In the genomic region with DNA sequence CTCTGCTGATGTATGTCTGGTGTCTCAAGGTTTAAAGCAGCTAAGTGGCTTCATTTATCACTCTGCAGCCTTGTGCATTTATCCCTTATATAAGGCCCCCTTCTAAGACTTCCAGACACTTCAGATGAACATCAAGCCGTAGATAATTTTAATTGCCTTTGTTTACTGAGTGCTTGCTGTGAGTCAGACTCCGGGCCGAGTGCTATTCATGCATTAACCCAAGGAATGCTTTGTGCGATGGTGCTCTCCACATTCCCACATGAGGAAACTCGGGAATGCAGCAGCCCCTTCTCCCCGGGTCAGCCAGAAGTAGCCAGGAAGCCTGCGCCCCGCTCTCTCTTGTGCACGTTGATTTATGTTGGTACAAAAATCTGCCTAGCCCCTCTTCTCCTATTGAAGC, we compare ENCODE assay signal across 30 cellular contexts.
DNase-seq lines count a peak whose midpoint lies in the region; ATAC-seq, FAIRE-seq and TF ChIP-seq lines count a peak whose summit lies in the region.
"Had no signal": no experiment of that assay in that cellular context is flagged by ENCODE, and none has a peak within 500 bp of the region (broad histone marks: within the 10 kb centered on the region; RNA-seq: fewer than 3 reads in every experiment).

No MANE protein-coding gene starts in this region.

- H3K14ac ChIP-seq in H1 (ENCODE audit: insufficient read length): no peak overlapping the region

- DNase-seq in ELF-1 (ENCODE audit: low read depth, low spot score): peak; percentile 53
- DNase-seq in NCI-H2227 (lab: John Stamatoyannopoulos, UW; ENCODE audit: unreplicated experiment): peak; percentile 4
- peak in 1 of 2 experiments; percentile 23 for DNase-seq in H1 (ENCODE audit: low read depth in 1 of 2, low spot score in 2 of 2)
- peak; percentile 6 for DNase-seq in nephron progenitor cell
- no peak for DNase-seq in CD4-positive, alpha-beta T cell
- DNase-seq in CD4-positive, alpha-beta memory T cell: no peak
- no peak for DNase-seq in progenitor cell of endocrine pancreas (ENCODE audit: low spot score, unreplicated experiment)
- DNase-seq in ovary: no peak
- DNase-seq: activated CD4-positive, alpha-beta T cell treated with anti-CD3 and anti-CD28 coated beads, Interleukin-2, amount 50 U/mL, for 1 hour; activated CD4-positive, CD25-positive, alpha-beta regulatory T cell; activated gamma-delta T cell; activated naive CD8-positive, alpha-beta T cell treated with anti-CD3 and anti-CD28 coated beads for 36 hours; activated T-cell treated with anti-CD3 and anti-CD28 coated beads, Interleukin-2, amount 50 U/mL, for 24 hours; anterior cingulate cortex; CD8-positive, alpha-beta memory T cell; central memory CD4-positive, alpha-beta T cell; glutamatergic neuron; IMR-90; naive thymus-derived CD8-positive, alpha-beta T cell; NCI-H1417 treated with DMSO at 0.1 percent for 48 hours; NCI-H510A treated with DMSO at 0.1 percent for 48 hours; NK-92 treated with Interleukin-12 subunit alpha and Interleukin-12 subunit beta, amount 100 ng/mL, for 24 hours; PC-3; retina; SK-N-SH; stimulated activated naive B cell treated with anti-CD40 and anti-IgM and Interleukin-4, amounts not matched to agents 10 μg/mL and 1 μg/mL and 100 μg/mL, for 72 hours had no signal

- no peak overlapping the region for H3K4ac ChIP-seq in H1 (replicated peaks; ENCODE audit: insufficient read length, low read depth, low read length)

- no peak overlapping the region for H3K9ac ChIP-seq in H1 (replicated peaks in 1 of 4; ENCODE audit: extremely low read depth in 1 of 4, low read depth in 3 of 4, low read length in 3 of 4)
- H3K9ac ChIP-seq: SK-N-SH had no signal

- ATAC-seq in CD4-positive, alpha-beta T cell (ENCODE audit: poor library complexity): no peak
- ATAC-seq: naive thymus-derived CD8-positive, alpha-beta T cell; PC-3; Right ventricle myocardium inferior; stimulated activated naive B cell treated with anti-CD40 and anti-IgM and Interleukin-4, amounts not matched to agents 10 μg/mL and 1 μg/mL and 100 μg/mL, for 72 hours had no signal

- FAIRE-seq in H1 (lab: Jason Lieb, UNC): no peak
- FAIRE-seq: A204.1, GM12892 had no signal

- no peak overlapping the region for H2BK12ac ChIP-seq in H1 (ENCODE audit: low read depth, low read length)

- no peaks in the 10 kb centered on the region for H3K36me3 ChIP-seq in H1 (ENCODE audit: control insufficient read depth in 2 of 4, insufficient read depth in 4 of 4, low read length in 3 of 4)
- H3K36me3 ChIP-seq in CD4-positive, alpha-beta memory T cell (ENCODE audit: insufficient read depth, low read length): no peaks in the 10 kb centered on the region
- H3K36me3 ChIP-seq in ovary: no peaks in the 10 kb centered on the region

- H3K27me3 ChIP-seq in H1 (replicated peaks in 1 of 4; ENCODE audit: control insufficient read depth in 3 of 4, extremely low read depth in 1 of 4, insufficient read depth in 3 of 4, low read length in 3 of 4): no peaks in the 10 kb centered on the region
- no peaks in the 10 kb centered on the region for H3K27me3 ChIP-seq in CD4-positive, alpha-beta T cell (ENCODE audit: control insufficient read depth, insufficient read depth, low read length)
- H3K27me3 ChIP-seq in CD4-positive, alpha-beta memory T cell (ENCODE audit: insufficient read depth, low read length): no peaks in the 10 kb centered on the region
- no peaks in the 10 kb centered on the region for H3K27me3 ChIP-seq in ovary

- H2BK15ac ChIP-seq in H1 (ENCODE audit: low read length): no peak overlapping the region

- no peaks in the 10 kb centered on the region for H3K4me1 ChIP-seq in H1 (replicated peaks in 1 of 4; ENCODE audit: control insufficient read depth in 3 of 4, insufficient read depth in 4 of 4, low read length in 3 of 4)
- H3K4me1 ChIP-seq in CD4-positive, alpha-beta memory T cell (ENCODE audit: insufficient read depth, low read length): no peaks in the 10 kb centered on the region
- H3K4me1 ChIP-seq in ovary (ENCODE audit: insufficient read depth): peaks cover 3% of the 10 kb centered on the region

- no peak overlapping the region for H4K8ac ChIP-seq in H1 (ENCODE audit: extremely low read depth, insufficient read depth, low read length)

- no peak overlapping the region for H2BK20ac ChIP-seq in H1 (ENCODE audit: low read length)

- H3K4me3 ChIP-seq in H1 (ENCODE audit: extremely low read depth in 1 of 4, insufficient read depth in 2 of 4, low read depth in 3 of 4, low read length in 4 of 4) (no peak overlapping the region), ovary (no peak overlapping the region)
- H3K4me3 ChIP-seq in CD4-positive, alpha-beta memory T cell (ENCODE audit: low read length in 2 of 2): no peak overlapping the region
- H3K4me3 ChIP-seq: lung had no signal

- peaks cover 9% of the 10 kb centered on the region for H3K9me3 Mint-ChIP-seq in nephron progenitor cell
- H3K9me3 Mint-ChIP-seq in CD4-positive, alpha-beta T cell: peaks cover 9% of the 10 kb centered on the region
- peaks cover 0 to 11% (median 6%) of the 10 kb centered on the region in 8 donors for H3K9me3 Mint-ChIP-seq in CD4-positive, alpha-beta memory T cell
- H3K9me3 Mint-ChIP-seq in progenitor cell of endocrine pancreas (ENCODE audit: low read depth): no peaks in the 10 kb centered on the region
- H3K9me3 Mint-ChIP-seq: activated naive CD8-positive, alpha-beta T cell treated with anti-CD3 and anti-CD28 coated beads for 36 hours; activated T-cell treated with anti-CD3 and anti-CD28 coated beads, Interleukin-2, amount 50 U/mL, for 24 hours had no signal

- peaks cover 4% of the 10 kb centered on the region for H3K4me1 Mint-ChIP-seq in nephron progenitor cell
- no peaks in the 10 kb centered on the region for H3K4me1 Mint-ChIP-seq in CD4-positive, alpha-beta T cell (ENCODE audit: low read depth)
- H3K4me1 Mint-ChIP-seq in CD4-positive, alpha-beta memory T cell: no peaks in the 10 kb centered on the region
- peaks cover 4% of the 10 kb centered on the region for H3K4me1 Mint-ChIP-seq in progenitor cell of endocrine pancreas (ENCODE audit: low read depth)
- H3K4me1 Mint-ChIP-seq: activated naive CD8-positive, alpha-beta T cell treated with anti-CD3 and anti-CD28 coated beads for 36 hours; CD8-positive, alpha-beta memory T cell; naive thymus-derived CD8-positive, alpha-beta T cell; stimulated activated naive B cell treated with anti-CD40 and anti-IgM and Interleukin-4, amounts not matched to agents 10 μg/mL and 1 μg/mL and 100 μg/mL, for 72 hours had no signal

- H2AFZ ChIP-seq in H1 (ENCODE audit: low read length): no peak overlapping the region

- intact Hi-C loops in CD4-positive, alpha-beta T cell (cut with DNase I, micrococcal nuclease): no loop called here
- intact Hi-C loops in CD4-positive, alpha-beta memory T cell (cut with micrococcal nuclease): no loop called here
- intact Hi-C loops in ovary (cut with DNase I): no loop called here

- H2BK120ac ChIP-seq in H1 (replicated peaks; ENCODE audit: low read depth, low read length): no peak overlapping the region

- no peak overlapping the region for H3K56ac ChIP-seq in H1 (replicated peaks; ENCODE audit: insufficient read length, low read depth, low read length)

- H3K27ac ChIP-seq in H1 (ENCODE audit: low read depth, low read length) (no peak overlapping the region), ovary (no peak overlapping the region)
- H3K27ac ChIP-seq in CD4-positive, alpha-beta T cell (ENCODE audit: low read depth, low read length): no peak overlapping the region
- no peak overlapping the region for H3K27ac ChIP-seq in CD4-positive, alpha-beta memory T cell (ENCODE audit: low read depth, low read length)

- 77% methylated on average over 9 of the region's 9 CpGs; no CpG with 5 or more reads in 1 of the 2 experiments for WGBS in H1 (ENCODE audit: extremely low coverage in 1 of 2, insufficient coverage in 1 of 2, insufficient read length in 1 of 2, insufficient replicate concordance in 2 of 2, low coverage in 1 of 2, low lambda C conversion rate in 2 of 2, missing lambda C conversion rate in 1 of 2), 2 experiments
- 69 to 75% (median 73%) methylated on average over 9 of the region's 9 CpGs for WGBS in ovary, 3 donors

- TF ChIP-seq EP300 in H1 (IDR thresholded peaks at IDR 0.05; ENCODE audit: borderline replicate concordance in 1 of 2, low read depth in 2 of 2, low read length in 2 of 2) (no peak), ovary (IDR thresholded peaks at IDR 0.05) (no peak)

- H3K27me3 Mint-ChIP-seq in nephron progenitor cell (ENCODE audit: low read depth, poor library complexity) (peaks cover 7% of the 10 kb centered on the region), progenitor cell of endocrine pancreas (peaks cover 62% of the 10 kb centered on the region)
- no peaks in the 10 kb centered on the region for H3K27me3 Mint-ChIP-seq in CD4-positive, alpha-beta T cell
- H3K27me3 Mint-ChIP-seq in CD4-positive, alpha-beta memory T cell: no peaks in the 10 kb centered on the region
- H3K27me3 Mint-ChIP-seq: activated naive CD8-positive, alpha-beta T cell treated with anti-CD3 and anti-CD28 coated beads for 36 hours; activated T-cell treated with anti-CD3 and anti-CD28 coated beads, Interleukin-2, amount 50 U/mL, for 24 hours; CD8-positive, alpha-beta memory T cell; stimulated activated naive B cell treated with anti-CD40 and anti-IgM and Interleukin-4, amounts not matched to agents 10 μg/mL and 1 μg/mL and 100 μg/mL, for 72 hours had no signal

- H3K23ac ChIP-seq in H1 (ENCODE audit: insufficient read length): no peak overlapping the region

- no peaks in the 10 kb centered on the region for H3K79me1 ChIP-seq in H1 (ENCODE audit: low read depth, low read length)

- H3K79me2 ChIP-seq in H1 (ENCODE audit: control insufficient read depth in 1 of 2, insufficient read depth in 2 of 2, low read length in 2 of 2): no peaks in the 10 kb centered on the region

- POLR2A ChIA-PET in H1 (lab: Charles Lee; ENCODE audit: partially characterized antibody): no interaction called here
- POLR2A ChIA-PET in CD4-positive, alpha-beta T cell (lab: Charles Lee): no interaction called here
- POLR2A ChIA-PET in CD4-positive, alpha-beta memory T cell (lab: Charles Lee; ENCODE audit: partially characterized antibody): no interaction called here

- no peak overlapping the region for H4K5ac ChIP-seq in H1 (ENCODE audit: insufficient read length, low read depth, low read length)

- TF ChIP-seq CTCF in H1 (IDR thresholded peaks at IDR 0.05; ENCODE audit: control extremely low read depth in 1 of 3, insufficient read depth in 1 of 3, low read depth in 1 of 3, low read length in 3 of 3): no peak
- no peak for TF ChIP-seq CTCF in nephron progenitor cell (IDR thresholded peaks at IDR 0.05)
- no peak for TF ChIP-seq CTCF in CD4-positive, alpha-beta T cell (IDR thresholded peaks at IDR 0.05)
- no peak for TF ChIP-seq CTCF in progenitor cell of endocrine pancreas (IDR thresholded peaks at IDR 0.05; ENCODE audit: unreplicated experiment)
- TF ChIP-seq CTCF in ovary (IDR thresholded peaks at IDR 0.05): no peak

- no peaks in the 10 kb centered on the region for H3K23me2 ChIP-seq in H1 (ENCODE audit: low read depth, low read length)

- no peaks in the 10 kb centered on the region for H4K20me1 ChIP-seq in H1 (replicated peaks in 1 of 2; ENCODE audit: control insufficient read depth in 1 of 2, insufficient read depth in 2 of 2, low read length in 2 of 2)

- TF ChIP-seq POLR2A in H1 (IDR thresholded peaks at IDR 0.05; ENCODE audit: control extremely low read depth in 1 of 2, low read depth in 2 of 2, low read length in 2 of 2): no peak
- TF ChIP-seq POLR2A in ovary (IDR thresholded peaks at IDR 0.05): no peak

- H3K4me3 Mint-ChIP-seq in nephron progenitor cell (no peak overlapping the region), progenitor cell of endocrine pancreas (ENCODE audit: low read depth) (no peak overlapping the region)
- H3K4me3 Mint-ChIP-seq in CD4-positive, alpha-beta T cell: no peak overlapping the region
- no peak overlapping the region for H3K4me3 Mint-ChIP-seq in CD4-positive, alpha-beta memory T cell
- H3K4me3 Mint-ChIP-seq: activated naive CD8-positive, alpha-beta T cell treated with anti-CD3 and anti-CD28 coated beads for 36 hours; activated T-cell treated with anti-CD3 and anti-CD28 coated beads, Interleukin-2, amount 50 U/mL, for 24 hours; CD8-positive, alpha-beta memory T cell; naive thymus-derived CD8-positive, alpha-beta T cell; stimulated activated naive B cell treated with anti-CD40 and anti-IgM and Interleukin-4, amounts not matched to agents 10 μg/mL and 1 μg/mL and 100 μg/mL, for 72 hours had no signal

- no peaks in the 10 kb centered on the region for H3K9me3 ChIP-seq in H1 (ENCODE audit: insufficient read depth in 2 of 2, low read depth in 1 of 2, low read length in 1 of 2)
- H3K9me3 ChIP-seq in CD4-positive, alpha-beta T cell (ENCODE audit: control insufficient read depth, low read length): no peaks in the 10 kb centered on the region
- H3K9me3 ChIP-seq in CD4-positive, alpha-beta memory T cell (ENCODE audit: control insufficient read depth in 1 of 2, low read length in 2 of 2): no peaks in the 10 kb centered on the region
- H3K9me3 ChIP-seq in ovary: no peaks in the 10 kb centered on the region
- H3K9me3 ChIP-seq: SK-N-SH had no signal

- no peak overlapping the region; the same call in 1 of the 2 replicates for H2BK5ac ChIP-seq in H1 (ENCODE audit: low read depth, low read length)

- 0 out of 2 replicates have a peak overlapping the region, but pooled peaks have one; percentile 13 for H3K18ac ChIP-seq in H1 (ENCODE audit: extremely low read depth, low read length)

- no peak for TF ChIP-seq RAD21 in H1 (IDR thresholded peaks at IDR 0.05 in 1 of 2, conservative IDR thresholded peaks at IDR 0.05 in 1 of 2; ENCODE audit: low read depth in 2 of 2, low read length in 2 of 2)

- H4K91ac ChIP-seq in H1 (replicated peaks; ENCODE audit: insufficient read length, low read length): no peak overlapping the region

- CTCF ChIA-PET in H1 (lab: Charles Lee; ENCODE audit: partially characterized antibody): no interaction called here
- CTCF ChIA-PET in CD4-positive, alpha-beta T cell (lab: Charles Lee): no interaction called here
- CTCF ChIA-PET in CD4-positive, alpha-beta memory T cell (lab: Charles Lee; ENCODE audit: partially characterized antibody): no interaction called here

- H3K27ac Mint-ChIP-seq in nephron progenitor cell: no peak overlapping the region
- no peak overlapping the region for H3K27ac Mint-ChIP-seq in CD4-positive, alpha-beta T cell
- no peak overlapping the region for H3K27ac Mint-ChIP-seq in CD4-positive, alpha-beta memory T cell
- no peak overlapping the region for H3K27ac Mint-ChIP-seq in progenitor cell of endocrine pancreas
- H3K27ac Mint-ChIP-seq: activated naive CD8-positive, alpha-beta T cell treated with anti-CD3 and anti-CD28 coated beads for 36 hours; activated T-cell treated with anti-CD3 and anti-CD28 coated beads, Interleukin-2, amount 50 U/mL, for 24 hours; CD8-positive, alpha-beta memory T cell; stimulated activated naive B cell treated with anti-CD40 and anti-IgM and Interleukin-4, amounts not matched to agents 10 μg/mL and 1 μg/mL and 100 μg/mL, for 72 hours had no signal

- no peak overlapping the region for H3K4me2 ChIP-seq in H1 (ENCODE audit: insufficient read depth in 1 of 2, low read depth in 2 of 2, low read length in 2 of 2)
- H3K4me2 ChIP-seq: SK-N-SH had no signal

- no peak overlapping the region for H2AK5ac ChIP-seq in H1 (ENCODE audit: low read depth, low read length)

- no peaks in the 10 kb centered on the region for H3K36me3 Mint-ChIP-seq in nephron progenitor cell (ENCODE audit: low read depth)
- H3K36me3 Mint-ChIP-seq in CD4-positive, alpha-beta T cell (ENCODE audit: low read depth): no peaks in the 10 kb centered on the region
- H3K36me3 Mint-ChIP-seq in CD4-positive, alpha-beta memory T cell: no peaks in the 10 kb centered on the region
- H3K36me3 Mint-ChIP-seq in progenitor cell of endocrine pancreas (ENCODE audit: insufficient read depth): no peaks in the 10 kb centered on the region
- H3K36me3 Mint-ChIP-seq: activated naive CD8-positive, alpha-beta T cell treated with anti-CD3 and anti-CD28 coated beads for 36 hours; CD8-positive, alpha-beta memory T cell; naive thymus-derived CD8-positive, alpha-beta T cell; stimulated activated naive B cell treated with anti-CD40 and anti-IgM and Interleukin-4, amounts not matched to agents 10 μg/mL and 1 μg/mL and 100 μg/mL, for 72 hours had no signal

Comparison
In these comparisons a context has a peak if more than half of its experiments do, and no peak if none do; other contexts are left out.
1. DNase-seq: peak in ELF-1 (single experiment), NCI-H2227 (single experiment) and nephron progenitor cell (single experiment); none in CD4-positive, alpha-beta T cell (0 of 10), CD4-positive, alpha-beta memory T cell (0 of 5), progenitor cell of endocrine pancreas (single experiment) and ovary (0 of 5).